ENCODE assay signal across 11 cellular contexts in genomic region chr7:107387573-107388219, GRCh38.
DNase-seq lines count a peak whose midpoint lies in the region; ATAC-seq, FAIRE-seq and TF ChIP-seq lines count a peak whose summit lies in the region.
"Had no signal": no experiment of that assay in that cellular context is flagged by ENCODE, and none has a peak within 500 bp of the region (broad histone marks: within the 10 kb centered on the region; RNA-seq: fewer than 3 reads in every experiment).

No MANE protein-coding gene starts in this region.

- H2BK120ac ChIP-seq in IMR-90 (ENCODE audit: low read depth, low read length): peak overlapping the region; percentile 21; the same call in 1 of the 2 replicates

- H2BK20ac ChIP-seq in IMR-90 (ENCODE audit: low read depth, low read length): no peak overlapping the region; the same call in 1 of the 2 replicates

- dilution Hi-C loops in IMR-90 (cut with HindIII; ENCODE audit: low sequenced_read_pairs, unreplicated experiment): no loop called here

- TF ChIP-seq POLR2A in IMR-90 (IDR thresholded peaks at IDR 0.05; ENCODE audit: low read depth, low read length): no peak
- no peak for TF ChIP-seq POLR2A in K562 (conservative IDR thresholded peaks at IDR 0.05)
- TF ChIP-seq POLR2A in testis (IDR thresholded peaks at IDR 0.05): no peak

- no peak overlapping the region for H4K5ac ChIP-seq in IMR-90 (ENCODE audit: low read depth, low read length)

- in situ Hi-C loops in IMR-90 (cut with MboI; ENCODE audit: low sequenced_read_pairs): no loop called here
- in situ Hi-C loops in K562 (cut with MboI): no loop called here

- peak overlapping the region in 1 of 2 experiments; percentile 32; a peak in 1 of 4 replicates for H4K8ac ChIP-seq in IMR-90 (ENCODE audit: low read depth in 2 of 2, low read length in 2 of 2)

- H3K9ac ChIP-seq in IMR-90 (ENCODE audit: low read depth, low read length) (no peak overlapping the region), K562 (ENCODE audit: insufficient read depth in 1 of 2, low read depth in 2 of 2, low read length in 2 of 2) (peak overlapping the region; percentile 18 to 36; a peak in 2 of 4 replicates)

- intact Hi-C loops in IMR-90 (cut with micrococcal nuclease) (no loop called here), K562 (cut with micrococcal nuclease) (no loop called here), testis (cut with DNase I; ENCODE audit: low total_unique reads) (no loop called here)

- H3K27ac ChIP-seq in IMR-90 (ENCODE audit: insufficient read depth, low read length) (no peak overlapping the region), K562 (ENCODE audit: extremely low read depth, low read depth, low read length) (peak overlapping the region; percentile 59), testis (no peak overlapping the region)

- no peaks in the 10 kb centered on the region for H3K27me3 ChIP-seq in IMR-90 (ENCODE audit: control insufficient read depth, insufficient read depth, low read length)
- no peaks in the 10 kb centered on the region for H3K27me3 ChIP-seq in K562 (ENCODE audit: control insufficient read depth in 2 of 2, insufficient read depth in 2 of 2, low read length in 2 of 2)
- H3K27me3 ChIP-seq in testis: no peaks in the 10 kb centered on the region

- TF ChIP-seq RAD21 in IMR-90 (IDR thresholded peaks at IDR 0.05; ENCODE audit: low read length) (no peak), K562 (CRISPR knock-in tag; conservative IDR thresholded peaks at IDR 0.05 in 1 of 2, IDR thresholded peaks at IDR 0.05 in 1 of 2) (no peak)

- H3K36me3 ChIP-seq in IMR-90 (ENCODE audit: control insufficient read depth, insufficient read depth, low read length) (no peaks in the 10 kb centered on the region), K562 (ENCODE audit: control insufficient read depth, insufficient read depth, low read length) (no peaks in the 10 kb centered on the region), testis (ENCODE audit: low read depth, missing control alignments) (no peaks in the 10 kb centered on the region)

- FAIRE-seq in K562 (lab: Jason Lieb, UNC): peak; percentile 72

- no peak overlapping the region for H3K56ac ChIP-seq in IMR-90 (ENCODE audit: extremely low read depth, insufficient read depth, low read length)

- no peak for TF ChIP-seq CTCF in AG09309 (IDR thresholded peaks at IDR 0.05; ENCODE audit: control insufficient read depth, insufficient read depth, low read depth, low read length, missing control alignments)
- TF ChIP-seq CTCF in IMR-90 (conservative IDR thresholded peaks at IDR 0.05; ENCODE audit: low read depth, low read length): no peak
- TF ChIP-seq CTCF in K562 (IDR thresholded peaks at IDR 0.05 in 2 of 3, conservative IDR thresholded peaks at IDR 0.05 in 1 of 3; ENCODE audit: insufficient read depth in 2 of 3, low read depth in 1 of 3, low read length in 3 of 3): no peak
- no peak for TF ChIP-seq CTCF in testis (IDR thresholded peaks at IDR 0.05)

- H3K4me3 ChIP-seq in AG09309 (ENCODE audit: control insufficient read depth, low read depth, low read length) (no peak overlapping the region), IMR-90 (ENCODE audit: insufficient read depth, low read depth, low read length) (no peak overlapping the region), K562 (no peak overlapping the region), testis (no peak overlapping the region)

- H2AK9ac ChIP-seq in IMR-90 (replicated peaks; ENCODE audit: low read depth, low read length, poor library complexity): no peak overlapping the region

- H4K20me1 ChIP-seq in IMR-90 (ENCODE audit: insufficient read depth, low read length): no peaks in the 10 kb centered on the region; the same call in 1 of the 2 replicates
- no peaks in the 10 kb centered on the region for H4K20me1 ChIP-seq in K562 (replicated peaks; ENCODE audit: control insufficient read depth, insufficient read depth, low read length)

- peak overlapping the region; percentile 64 for H2BK5ac ChIP-seq in IMR-90 (ENCODE audit: low read depth, low read length, poor library complexity, severe bottlenecking)

- H3K18ac ChIP-seq in IMR-90 (ENCODE audit: low read depth, low read length): no peak overlapping the region; the same call in 1 of the 2 replicates

- H3K14ac ChIP-seq in IMR-90 (replicated peaks; ENCODE audit: low read depth, low read length): no peak overlapping the region

- no peak overlapping the region for H4K91ac ChIP-seq in IMR-90 (ENCODE audit: insufficient read depth, low read depth, low read length)

- POLR2A ChIA-PET in IMR-90 (lab: Charles Lee; ENCODE audit: unreplicated experiment): no interaction called here
- POLR2A ChIA-PET in K562 (lab: Yijun Ruan, JAX): interaction anchor here (0.7 to 2.7 kb wide), 5 partner anchors 9 to 22 kb away, joined by 3 to 18 read pairs (median 7); no protein-coding TSS in a partner anchor

- TF ChIP-seq EP300 in K562 (IDR thresholded peaks at IDR 0.05; ENCODE audit: low read length): peak; percentile 24; the same call in 1 of the 2 replicates

- H3K23ac ChIP-seq in IMR-90 (ENCODE audit: low read depth, low read length): no peak overlapping the region

- ATAC-seq in IMR-90 (ENCODE audit: low read depth) (peak; percentile 89), K562 (peak; percentile 63), HG03565 (IDR thresholded peaks at IDR 0.05; ENCODE audit: unreplicated experiment) (no peak)
- ATAC-seq: activated CD4-positive, CD25-positive, alpha-beta regulatory T cell treated with anti-CD3 and anti-CD28 coated beads, Interleukin-2, amount 50 U/mL, for 24 hours had no signal

- H3K4me1 ChIP-seq in IMR-90 (ENCODE audit: control insufficient read depth, insufficient read depth, low read length) (peaks cover 13% of the 10 kb centered on the region), K562 (replicated peaks in 1 of 2; ENCODE audit: control insufficient read depth in 2 of 2, insufficient read depth in 2 of 2, low read length in 2 of 2) (peaks cover 5 to 17% of the 10 kb centered on the region in 2 experiments), testis (no peaks in the 10 kb centered on the region)

- DNase-seq in AG09309 (ENCODE audit: low read depth) (peak; percentile 95), IMR-90 (peak; percentile 90), K562 (ENCODE audit: extremely low read depth in 1 of 4, low spot score in 3 of 4) (peak in 1 of 4 experiments; percentile 57), lung microvascular endothelial cell (ENCODE audit: low read depth in 2 of 2) (peak; percentile 37 to 62), COLO668 (lab: John Stamatoyannopoulos, UW; ENCODE audit: unreplicated experiment) (no peak), testis (no peak), NCI-H774 (lab: John Stamatoyannopoulos, UW) (no peak)
- DNase-seq: activated naive CD4-positive, alpha-beta T cell; NCI-H2171 had no signal

- BruUV-seq in IMR-90 (replicated peaks; lab: Mats Ljungman, UMichigan): no TSS peak
- BruUV-seq in K562 (replicated peaks; lab: Mats Ljungman, UMichigan): no TSS peak

- CTCF ChIA-PET in IMR-90 (lab: Yijun Ruan, JAX): interaction anchor here (0.5 kb wide), 1 partner anchor 220 kb away, joined by 3 read pairs; no protein-coding TSS in a partner anchor
- CTCF ChIA-PET in K562 (lab: Yijun Ruan, JAX; ENCODE audit: low intra/inter-chr PET ratio): no interaction called here

- H3K4ac ChIP-seq in IMR-90 (ENCODE audit: low read depth, low read length): peak overlapping the region; percentile 25; the same call in 1 of the 2 replicates

- peaks cover 0 to 35% of the 10 kb centered on the region in 2 experiments; a peak in 2 of 4 replicates for H3K79me1 ChIP-seq in IMR-90 (ENCODE audit: low read depth in 1 of 2, low read length in 2 of 2)

- H3K9me1 ChIP-seq in IMR-90 (ENCODE audit: insufficient read depth, low read length): peaks cover 10% of the 10 kb centered on the region
- H3K9me1 ChIP-seq in K562 (ENCODE audit: control insufficient read depth, insufficient read depth, low read length): no peaks in the 10 kb centered on the region

- H2AFZ ChIP-seq in IMR-90 (replicated peaks; ENCODE audit: low read length, poor library complexity) (no peak overlapping the region), K562 (ENCODE audit: low read depth, low read length) (peak overlapping the region; percentile 43; the same call in 1 of the 2 replicates)

- 25% methylated on average over 4 of the region's 6 CpGs; no CpG with 5 or more reads in 1 of the 2 experiments for WGBS in IMR-90 (ENCODE audit: extremely low coverage in 2 of 2, insufficient read length in 1 of 2), 2 experiments
- WGBS in K562 (ENCODE audit: insufficient coverage, low coverage, missing lambda C conversion rate): 17% methylated on average over 6 of the region's 6 CpGs
- whole genome bisulfite sequencing in testis, 2 donors: 49 to 64% methylated on average over 6 of the region's 6 CpGs

- H3K9me3 ChIP-seq in IMR-90 (ENCODE audit: control insufficient read depth, insufficient read depth, low read length) (no peaks in the 10 kb centered on the region), K562 (replicated peaks; ENCODE audit: control insufficient read depth, insufficient read depth, low read depth, low read length) (no peaks in the 10 kb centered on the region), testis (no peaks in the 10 kb centered on the region)

- H3K79me2 ChIP-seq in K562 (ENCODE audit: control insufficient read depth, insufficient read depth, low read length): no peaks in the 10 kb centered on the region

- peak overlapping the region; percentile 53; the same call in 1 of the 2 replicates for H3K4me2 ChIP-seq in IMR-90 (ENCODE audit: low read depth, low read length)
- H3K4me2 ChIP-seq in K562 (ENCODE audit: insufficient read depth, low read length): peak overlapping the region; percentile 48

- no peak overlapping the region for H2AK5ac ChIP-seq in IMR-90 (ENCODE audit: low read depth, low read length)

- H2BK15ac ChIP-seq in IMR-90 (ENCODE audit: low read depth, low read length): no peak overlapping the region

TF ChIP-seq in IMR-90, 13 proteins besides CTCF, POLR2A, EP300 and RAD21 (continues in another document):
- TF ChIP-seq RCOR1 (IDR thresholded peaks at IDR 0.05; ENCODE audit: insufficient replicate concordance, low read length): no peak
- TF ChIP-seq CEBPB (IDR thresholded peaks at IDR 0.05; ENCODE audit: low read depth, low read length): peak; percentile 57
- TF ChIP-seq FOS (IDR thresholded peaks at IDR 0.05; ENCODE audit: low read depth, low read length): peak; percentile 36; the same call in 1 of the 2 replicates
- peak; percentile 12; the same call in 1 of the 2 replicates for TF ChIP-seq NFE2L2 (IDR thresholded peaks at IDR 0.05; ENCODE audit: low read depth, low read length)
- TF ChIP-seq RFX5 (IDR thresholded peaks at IDR 0.05; ENCODE audit: low read depth, low read length): no peak
- no peak for TF ChIP-seq MXI1 (IDR thresholded peaks at IDR 0.05; ENCODE audit: borderline replicate concordance, low read depth, low read length)

TF ChIP-seq in K562, 482 proteins besides CTCF, POLR2A, EP300 and RAD21 (continues in another document):
- no peak for TF ChIP-seq ZNF75A (CRISPR knock-in tag; IDR thresholded peaks at IDR 0.05)
- TF ChIP-seq ELF2 (CRISPR knock-in tag; IDR thresholded peaks at IDR 0.05): no peak
- TF ChIP-seq SIX5 (IDR thresholded peaks at IDR 0.05; ENCODE audit: borderline replicate concordance in 1 of 2, insufficient read depth in 1 of 2, low read depth in 1 of 2, low read length in 2 of 2): no peak

Comparison
In these comparisons a context has a peak if more than half of its experiments do, and no peak if none do; other contexts are left out.
1. DNase-seq: peak in AG09309 (single experiment), IMR-90 (single experiment) and lung microvascular endothelial cell (2 of 2); none in COLO668 (single experiment), testis (single experiment) and NCI-H774 (single experiment).